ENCODE assay signal across 9 cellular contexts in the genomic region with DNA sequence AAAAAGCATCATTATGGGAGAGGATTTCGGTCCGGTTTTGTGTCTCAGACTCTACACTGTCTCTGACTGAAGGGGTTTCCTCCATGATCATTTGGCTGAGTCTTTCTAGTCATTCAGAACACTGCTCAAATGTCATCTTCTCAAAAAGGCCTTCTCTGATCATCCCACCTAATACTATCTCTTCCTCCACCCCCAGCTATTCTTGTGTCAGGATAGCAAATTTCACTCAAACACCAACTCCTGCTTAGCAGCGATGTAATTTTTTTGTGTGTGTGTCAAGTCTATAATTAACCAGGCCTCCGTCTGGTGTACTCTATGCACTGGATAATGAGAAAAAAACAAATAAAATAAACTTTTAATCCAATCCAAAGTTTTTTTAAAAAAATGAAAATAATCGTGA.
"Had no signal": no experiment of that assay in that cellular context is flagged by ENCODE, and none has a peak within 500 bp of the region (broad histone marks: within the 10 kb centered on the region; RNA-seq: fewer than 3 reads in every experiment).

No MANE protein-coding gene starts in this region.

- DNase-seq: H9, HCEC 1CT, IMR-90, KG1 had no signal

- FAIRE-seq: H1, H54, HTR-8/SVneo, K562 had no signal

- H3K4me2 ChIP-seq: GM23338 had no signal

- H2AFZ ChIP-seq: GM23338 had no signal

- H3K4me3 ChIP-seq: GM23338, K562 had no signal

- H3K9me3 Mint-ChIP-seq: GM23338, H9 had no signal

- H3K4me3 Mint-ChIP-seq: GM23338, H9 had no signal

- ATAC-seq: GM23338, K562 had no signal
